22 cellular contexts compared by ENCODE assay signal in the genomic region with DNA sequence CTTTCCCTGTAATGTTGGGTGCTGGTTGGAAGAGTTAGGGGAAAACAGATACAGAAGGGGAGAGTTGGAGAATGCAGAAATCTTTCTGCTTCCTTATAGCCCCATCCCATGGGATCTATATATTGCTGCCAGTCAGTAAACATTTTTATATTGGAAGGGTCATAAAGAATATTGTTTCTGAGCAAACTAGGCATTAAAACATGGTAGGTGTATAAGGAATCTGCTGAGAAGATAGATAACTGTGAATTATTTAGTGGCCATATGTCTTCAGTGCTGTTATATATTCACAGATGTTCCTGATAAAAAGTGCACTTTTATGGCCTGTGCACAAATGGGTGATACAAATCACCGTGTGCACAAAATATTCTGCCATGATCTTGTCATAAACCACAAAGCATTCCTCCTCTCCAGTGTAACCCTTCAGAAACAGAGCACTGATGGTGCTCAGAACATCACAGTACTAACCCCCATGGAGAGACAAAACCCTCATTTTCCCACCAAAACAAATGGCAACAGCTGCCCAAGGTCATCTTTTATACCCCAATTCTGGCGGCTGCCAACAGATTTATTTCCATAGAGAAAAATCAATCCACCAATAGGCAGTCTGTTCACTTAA.
"Had no signal": no experiment of that assay in that cellular context is flagged by ENCODE, and none has a peak within 500 bp of the region (broad histone marks: within the 10 kb centered on the region; RNA-seq: fewer than 3 reads in every experiment).

No MANE protein-coding gene starts in this region.

- H3K27ac Mint-ChIP-seq: dendritic cell treated with granulocyte-macrophage colony-stimulating factor and Interleukin-4, amounts not matched to agents 40 ng/mL and 50 ng/mL, for 4 days; endodermal cell; mesothelial cell of epicardium; naive thymus-derived CD8-positive, alpha-beta T cell; stimulated activated memory B cell treated with anti-CD40 and anti-IgM and Interleukin-4, amounts not matched to agents 10 μg/mL and 1 μg/mL and 100 μg/mL, for 72 hours had no signal

- H3K27me3 ChIP-seq: colonic mucosa, neutrophil, pancreas, right lobe of liver, tibial nerve, upper lobe of left lung had no signal

- H3K27ac ChIP-seq: colonic mucosa, epithelial cell of prostate, neutrophil, pancreas, right lobe of liver, thoracic aorta, tibial nerve, upper lobe of left lung had no signal

- H3K27me3 Mint-ChIP-seq: dendritic cell treated with granulocyte-macrophage colony-stimulating factor and Interleukin-4, amounts not matched to agents 40 ng/mL and 50 ng/mL, for 4 days; naive thymus-derived CD8-positive, alpha-beta T cell; stimulated activated memory B cell treated with anti-CD40 and anti-IgM and Interleukin-4, amounts not matched to agents 10 μg/mL and 1 μg/mL and 100 μg/mL, for 72 hours had no signal

- H3K9me3 ChIP-seq: colonic mucosa, neutrophil, pancreas, right lobe of liver, thoracic aorta, tibial nerve, upper lobe of left lung had no signal

- H3K36me3 ChIP-seq: colonic mucosa, neutrophil, pancreas, right lobe of liver, thoracic aorta, upper lobe of left lung had no signal

- H3K9me3 Mint-ChIP-seq: dendritic cell treated with granulocyte-macrophage colony-stimulating factor and Interleukin-4, amounts not matched to agents 40 ng/mL and 50 ng/mL, for 4 days; endodermal cell; mesothelial cell of epicardium; naive thymus-derived CD8-positive, alpha-beta T cell; neural crest cell; stimulated activated memory B cell treated with anti-CD40 and anti-IgM and Interleukin-4, amounts not matched to agents 10 μg/mL and 1 μg/mL and 100 μg/mL, for 72 hours had no signal

- H3K4me1 Mint-ChIP-seq: naive thymus-derived CD8-positive, alpha-beta T cell; neural crest cell had no signal

- H3K4me3 ChIP-seq: colonic mucosa, pancreas, right lobe of liver, thoracic aorta, tibial nerve, upper lobe of left lung had no signal

- H3K4me1 ChIP-seq: colonic mucosa, pancreas, right lobe of liver, tibial nerve, upper lobe of left lung had no signal

- H3K36me3 Mint-ChIP-seq: mesothelial cell of epicardium had no signal

- H3K4me3 Mint-ChIP-seq: dendritic cell treated with granulocyte-macrophage colony-stimulating factor and Interleukin-4, amounts not matched to agents 40 ng/mL and 50 ng/mL, for 4 days; endodermal cell; mesothelial cell of epicardium; naive thymus-derived CD8-positive, alpha-beta T cell; neural crest cell; stimulated activated memory B cell treated with anti-CD40 and anti-IgM and Interleukin-4, amounts not matched to agents 10 μg/mL and 1 μg/mL and 100 μg/mL, for 72 hours had no signal

- DNase-seq: central memory CD4-positive, alpha-beta T cell; colonic mucosa; effector CD8-positive, alpha-beta T cell; endodermal cell; foreskin melanocyte; mesenchymal stem cell; naive thymus-derived CD8-positive, alpha-beta T cell; pancreas; right lobe of liver; stimulated activated CD4-positive, alpha-beta T cell treated with anti-CD3 and anti-CD28 coated beads, Interleukin-2, amount 100 ng/mL, for 24 hours; stimulated activated CD4-positive, alpha-beta T cell treated with anti-CD3 and anti-CD28 coated beads, Interleukin-4, amount 100 ng/mL, for 24 hours; stimulated activated naive CD8-positive, alpha-beta T cell treated with anti-CD3 and anti-CD28 coated beads, Interleukin-15, Interleukin-2, amounts not matched to agents 100 U/mL and 50 U/mL, for 24 hours; substantia nigra; upper lobe of left lung had no signal
